ENCODE assay signal across 9 cellular contexts in genomic region chrX:111868726-111869638, GRCh38. TPM values are rescaled to one million over a fixed set of nuclear protein-coding genes. Genes with fewer than 3 reads are reported as not detected.
DNase-seq lines count a peak whose midpoint lies in the region; ATAC-seq lines count a peak whose summit lies in the region.
"Had no signal": no experiment of that assay in that cellular context is flagged by ENCODE, and none has a peak within 500 bp of the region (broad histone marks: within the 10 kb centered on the region; RNA-seq: fewer than 3 reads in every experiment).

No MANE protein-coding gene starts in this region.

- ATAC-seq in GM19455 (IDR thresholded peaks at IDR 0.05; ENCODE audit: unreplicated experiment), result peak; percentile 47
- peak; percentile 31 for ATAC-seq in HG03139 (IDR thresholded peaks at IDR 0.05; ENCODE audit: unreplicated experiment)

- DNase-seq in COLO829 (ENCODE audit: low spot score), result peak; percentile 3
- peak; percentile 2 for DNase-seq in dermis blood vessel endothelial cell
- no peak for DNase-seq in A172 (ENCODE audit: low spot score)
- no peak for DNase-seq in mesenteric fat pad (ENCODE audit: low spot score)
- DNase-seq in iPS-NIHi7 (ENCODE audit: extremely low spot score), result no peak
- no peak for DNase-seq in NCI-H1436 (lab: John Stamatoyannopoulos, UW)
- DNase-seq: CD4-positive, alpha-beta T cell had no signal

RNA-seq across cellular contexts. Expression of gene TRPC5OS, which starts 7.0 kb away (rescaled TPM):
- total RNA-seq in dermis blood vessel endothelial cell, result not detected in 2 replicates
- total RNA-seq in A172 (2014; rRNA removed; shearing (Covaris generic)), result not detected in 2 replicates
- not detected for total RNA-seq in mesenteric fat pad
- total RNA-seq: CD4-positive, alpha-beta T cell had no signal

Comparison
In these comparisons a context has a peak if more than half of its experiments do, and no peak if none do; other contexts are left out.
1. DNase-seq: peak in COLO829 (single experiment) and dermis blood vessel endothelial cell (single experiment); none in A172 (single experiment), mesenteric fat pad (single experiment), iPS-NIHi7 (single experiment) and NCI-H1436 (single experiment).